23 cellular contexts compared by ENCODE assay signal in genomic region chr7:127692200-127692599, GRCh38.
DNase-seq lines count a peak whose midpoint lies in the region; ATAC-seq and TF ChIP-seq lines count a peak whose summit lies in the region.
"Had no signal": no experiment of that assay in that cellular context is flagged by ENCODE, and none has a peak within 500 bp of the region (broad histone marks: within the 10 kb centered on the region; RNA-seq: fewer than 3 reads in every experiment).

No MANE protein-coding gene starts in this region.

- 0 out of 2 replicates have a peak overlapping the region, but pooled peaks have one; percentile 44 for H3K4me2 ChIP-seq in MM.1S (ENCODE audit: low read depth, low read length)

- H3F3A ChIP-seq in MM.1S (ENCODE audit: insufficient read depth, low read length), result peaks cover 16% of the 10 kb centered on the region; the same call in 1 of the 2 replicates

- no peaks in the 10 kb centered on the region for H3K27me3 ChIP-seq in MM.1S (replicated peaks; ENCODE audit: insufficient read depth, low read length)
- H3K27me3 ChIP-seq: ascending aorta, sigmoid colon, thyroid gland had no signal

- H3K9me3 Mint-ChIP-seq in stimulated activated memory B cell treated with anti-CD40 and anti-IgM and Interleukin-4, amounts not matched to agents 10 μg/mL and 1 μg/mL and 100 μg/mL, for 72 hours, result no peaks in the 10 kb centered on the region
- H3K9me3 Mint-ChIP-seq: activated T-cell treated with anti-CD3 and anti-CD28 coated beads, Interleukin-2, amount 50 U/mL, for 24 hours; naive thymus-derived CD8-positive, alpha-beta T cell had no signal

- no peak overlapping the region for H3K27ac ChIP-seq in MM.1S (ENCODE audit: low read length)
- H3K27ac ChIP-seq: ascending aorta, parathyroid adenoma, sigmoid colon, thyroid gland had no signal

- H3K4me1 ChIP-seq in MM.1S (ENCODE audit: low read length), result peaks cover 42% of the 10 kb centered on the region
- H3K4me1 ChIP-seq: ascending aorta, thyroid gland had no signal

- H3K9ac ChIP-seq in MM.1S (ENCODE audit: low read length), result no peak overlapping the region
- H3K9ac ChIP-seq: parathyroid adenoma had no signal

- no peaks in the 10 kb centered on the region for H3K27me3 Mint-ChIP-seq in stimulated activated memory B cell treated with anti-CD40 and anti-IgM and Interleukin-4, amounts not matched to agents 10 μg/mL and 1 μg/mL and 100 μg/mL, for 72 hours
- H3K27me3 Mint-ChIP-seq: activated T-cell treated with anti-CD3 and anti-CD28 coated beads, Interleukin-2, amount 50 U/mL, for 24 hours; naive thymus-derived CD8-positive, alpha-beta T cell had no signal

- no peak overlapping the region for H3K4me3 ChIP-seq in MM.1S (ENCODE audit: low read length)
- H3K4me3 ChIP-seq: ascending aorta, sigmoid colon, thyroid gland had no signal

- H3K36me3 Mint-ChIP-seq in stimulated activated memory B cell treated with anti-CD40 and anti-IgM and Interleukin-4, amounts not matched to agents 10 μg/mL and 1 μg/mL and 100 μg/mL, for 72 hours, result peaks cover 72% of the 10 kb centered on the region

- TF ChIP-seq CTCF in MM.1S (IDR thresholded peaks at IDR 0.05; ENCODE audit: low read length), result no peak

- H3K79me2 ChIP-seq in MM.1S (ENCODE audit: low read length), result peaks cover 96% of the 10 kb centered on the region

- peak overlapping the region; percentile 34 for H3K27ac Mint-ChIP-seq in stimulated activated memory B cell treated with anti-CD40 and anti-IgM and Interleukin-4, amounts not matched to agents 10 μg/mL and 1 μg/mL and 100 μg/mL, for 72 hours
- H3K27ac Mint-ChIP-seq: activated T-cell treated with anti-CD3 and anti-CD28 coated beads, Interleukin-2, amount 50 U/mL, for 24 hours had no signal

- H2AFZ ChIP-seq in MM.1S (ENCODE audit: low read length), result no peak overlapping the region
- H2AFZ ChIP-seq: parathyroid adenoma had no signal

- ATAC-seq in GM18909 (IDR thresholded peaks at IDR 0.05; ENCODE audit: poor library complexity, unreplicated experiment), result peak; percentile 47
- ATAC-seq in GM21528 (IDR thresholded peaks at IDR 0.05; ENCODE audit: low FRiP score, unreplicated experiment), result peak; percentile 63
- ATAC-seq in stimulated activated memory B cell treated with anti-CD40 and anti-IgM and Interleukin-4, amounts not matched to agents 10 μg/mL and 1 μg/mL and 100 μg/mL, for 72 hours, result no peak
- ATAC-seq: naive thymus-derived CD8-positive, alpha-beta T cell had no signal

- DNase-seq in MM.1S (no peak), NCI-H510A treated with DMSO at 0.1 percent for 48 hours (lab: John Stamatoyannopoulos, UW) (no peak), hippocampal formation (lab: John Stamatoyannopoulos, UW) (no peak), NCI-H1930 (lab: John Stamatoyannopoulos, UW) (no peak)
- DNase-seq: activated CD4-positive, alpha-beta T cell treated with anti-CD3 and anti-CD28 coated beads, Interleukin-2, amount 50 U/mL, for 4 hours; activated naive CD4-positive, alpha-beta T cell treated with anti-CD3 and anti-CD28 coated beads, Interleukin-2, amount 50 U/mL, for 16 hours; activated T-cell treated with anti-CD3 and anti-CD28 coated beads, Interleukin-2, amount 50 U/mL, for 24 hours; Calu3; cerebellar nuclear complex; EL; mesendoderm; naive thymus-derived CD8-positive, alpha-beta T cell; NCI-H1417 treated with DMSO at 0.1 percent for 48 hours; NCI-H526 treated with DMSO at 0.1 percent for 48 hours; SHP77; sigmoid colon; stimulated activated naive CD4-positive, alpha-beta T cell; thyroid gland had no signal

- H3K4me3 Mint-ChIP-seq in stimulated activated memory B cell treated with anti-CD40 and anti-IgM and Interleukin-4, amounts not matched to agents 10 μg/mL and 1 μg/mL and 100 μg/mL, for 72 hours, result no peak overlapping the region
- H3K4me3 Mint-ChIP-seq: activated T-cell treated with anti-CD3 and anti-CD28 coated beads, Interleukin-2, amount 50 U/mL, for 24 hours; naive thymus-derived CD8-positive, alpha-beta T cell had no signal

- no peaks in the 10 kb centered on the region for H3K9me2 ChIP-seq in MM.1S (replicated peaks; ENCODE audit: insufficient read depth, low read length)

- no peaks in the 10 kb centered on the region for H3K9me3 ChIP-seq in MM.1S (replicated peaks; ENCODE audit: insufficient read depth, low read length)
- H3K9me3 ChIP-seq: ascending aorta, sigmoid colon, thyroid gland had no signal

- H3K4me1 Mint-ChIP-seq in stimulated activated memory B cell treated with anti-CD40 and anti-IgM and Interleukin-4, amounts not matched to agents 10 μg/mL and 1 μg/mL and 100 μg/mL, for 72 hours, result peaks cover 43% of the 10 kb centered on the region

- H3K36me3 ChIP-seq in MM.1S (replicated peaks; ENCODE audit: insufficient read depth, low read length), result peaks cover 34% of the 10 kb centered on the region

- peaks cover 49% of the 10 kb centered on the region for H4K20me1 ChIP-seq in MM.1S (ENCODE audit: insufficient read depth, low read length)
